ENCODE assay signal across 32 cellular contexts in the genomic region with DNA sequence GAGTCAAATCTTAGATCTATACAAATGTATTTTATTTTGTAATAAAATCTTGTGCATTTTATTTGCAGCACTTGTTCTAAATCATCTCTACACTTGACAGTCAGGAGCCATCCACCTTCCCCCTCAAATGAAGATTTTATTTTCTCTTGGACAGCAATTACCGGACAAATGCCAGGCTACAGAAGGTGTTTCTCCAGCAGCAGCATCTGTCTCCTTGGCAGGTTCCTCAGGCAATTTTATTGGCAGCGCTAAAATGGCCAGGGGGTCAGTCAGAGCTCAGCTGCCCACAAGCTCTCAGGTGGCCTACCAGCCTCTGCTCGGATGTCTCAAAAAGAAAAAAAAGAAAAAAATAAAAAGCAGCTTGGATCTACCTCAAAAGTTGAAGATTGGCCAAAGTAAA.
"Had no signal": no experiment of that assay in that cellular context is flagged by ENCODE, and none has a peak within 500 bp of the region (broad histone marks: within the 10 kb centered on the region; RNA-seq: fewer than 3 reads in every experiment).

No MANE protein-coding gene starts in this region.

- FAIRE-seq: astrocyte, TTC549 had no signal

- DNase-seq: activated B cell treated with CpG ODN at 0.5 μM for 24 hours; activated CD4-positive, alpha-beta memory T cell treated with anti-CD3 and anti-CD28 coated beads for 36 hours; activated CD4-positive, alpha-beta T cell treated with anti-CD3 and anti-CD28 coated beads for 4 hours; activated CD4-positive, alpha-beta T cell treated with anti-CD3 and anti-CD28 coated beads, Interleukin-2, amount 10 ng/mL, durations not matched to agents 24 days and 14 days; activated CD4-positive, alpha-beta T cell treated with anti-CD3 and anti-CD28 coated beads, Interleukin-2, amount 50 U/mL, for 1 hour; activated CD4-positive, alpha-beta T cell treated with anti-CD3 and anti-CD28 coated beads, Interleukin-2, amount 50 U/mL, for 4 hours; activated CD4-positive, CD25-positive, alpha-beta regulatory T cell treated with anti-CD3 and anti-CD28 coated beads, Interleukin-2, amount 50 U/mL, for 72 hours; activated CD8-positive, alpha-beta memory T cell treated with anti-CD3 and anti-CD28 coated beads, Interleukin-2, amount 50 U/mL, for 4 hours; activated CD8-positive, alpha-beta T cell treated with anti-CD3 and anti-CD28 coated beads for 36 hours; activated effector memory CD4-positive, alpha-beta T cell treated with anti-CD3 and anti-CD28 coated beads, Interleukin-2, amount 50 U/mL, for 16 hours; activated gamma-delta T cell treated with Interleukin-2 at 50 U/mL for 16 hours; activated naive CD4-positive, alpha-beta T cell; activated naive CD4-positive, alpha-beta T cell treated with anti-CD3 and anti-CD28 coated beads for 36 hours; activated naive CD4-positive, alpha-beta T cell treated with anti-CD3 and anti-CD28 coated beads, Interleukin-2, amount 50 U/mL, for 16 hours; activated naive CD8-positive, alpha-beta T cell treated with anti-CD3 and anti-CD28 coated beads for 36 hours; activated T-cell treated with anti-CD3 and anti-CD28 coated beads for 4 hours; activated T-cell treated with anti-CD3 and anti-CD28 coated beads, Interleukin-2, amount 50 U/mL, for 1 hour; activated T-cell treated with anti-CD3 and anti-CD28 coated beads, Interleukin-2, amount 50 U/mL, for 4 hours; activated T-cell treated with anti-CD3 and anti-CD28 coated beads, Interleukin-2, amount 50 U/mL, for 72 hours; adrenal gland; amniotic stem cell; aorta; body of pancreas; brain microvascular endothelial cell; central memory CD4-positive, alpha-beta T cell; T-helper 1 cell; T-helper 2 cell; T-helper 9 cell had no signal

- H3K4me3 ChIP-seq: adrenal gland, body of pancreas, breast epithelium had no signal

- H3K9me3 ChIP-seq: adrenal gland, body of pancreas, breast epithelium had no signal

- H3K27ac ChIP-seq: adrenal gland, body of pancreas, brain microvascular endothelial cell, breast epithelium, VCaP had no signal

- H3K36me3 ChIP-seq: adrenal gland, brain microvascular endothelial cell, breast epithelium had no signal

- H3K4me1 ChIP-seq: adrenal gland, body of pancreas, breast epithelium had no signal
